In the genomic region with DNA sequence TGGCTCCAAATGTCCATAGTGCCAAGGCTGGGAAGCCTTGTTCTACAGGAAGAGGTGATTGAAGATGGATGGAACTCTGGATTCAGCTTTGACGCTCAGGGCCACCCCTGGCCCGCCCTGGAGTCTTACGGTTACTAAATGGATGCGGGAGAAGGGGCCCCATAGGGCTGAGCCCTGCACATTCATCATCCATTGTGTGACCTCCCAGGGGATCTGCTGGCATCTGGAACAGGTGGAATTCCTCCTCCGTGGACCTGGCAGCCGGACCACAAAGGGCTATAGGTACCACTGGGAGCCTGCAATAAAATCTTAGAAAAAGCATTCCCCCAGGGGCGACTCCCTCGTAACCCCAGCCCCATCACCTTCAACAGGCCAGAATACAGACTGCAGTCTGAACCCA, we compare ENCODE assay signal across 19 cellular contexts.
"Had no signal": no experiment of that assay in that cellular context is flagged by ENCODE, and none has a peak within 500 bp of the region (broad histone marks: within the 10 kb centered on the region; RNA-seq: fewer than 3 reads in every experiment).

No MANE protein-coding gene starts in this region.

- H3K36me3 ChIP-seq: brain microvascular endothelial cell, suprapubic skin had no signal

- ATAC-seq: activated naive CD4-positive, alpha-beta T cell treated with anti-CD3 and anti-CD28 coated beads, Interleukin-2, amount 50 U/mL, for 72 hours; activated T-cell treated with anti-CD3 and anti-CD28 coated beads, Interleukin-2, amount 50 U/mL, for 4 hours; left colon; stimulated activated naive CD8-positive, alpha-beta T cell treated with anti-CD3 and anti-CD28 coated beads, Interleukin-15, Interleukin-2, amounts not matched to agents 100 U/mL and 50 U/mL, for 24 hours had no signal

- H3K4me1 Mint-ChIP-seq: activated CD4-positive, alpha-beta memory T cell treated with anti-CD3 and anti-CD28 coated beads, Interleukin-2, amount 10 ng/mL, durations not matched to agents 7 days and 5 days had no signal

- H3K79me2 ChIP-seq: parathyroid adenoma had no signal

- H3K9ac ChIP-seq: parathyroid adenoma had no signal

- H3K36me3 Mint-ChIP-seq: activated naive CD4-positive, alpha-beta T cell treated with anti-CD3 and anti-CD28 coated beads, Interleukin-2, amount 50 U/mL, for 72 hours had no signal

- FAIRE-seq: islet of Langerhans had no signal

- H3K9me3 Mint-ChIP-seq: activated CD4-positive, alpha-beta memory T cell treated with anti-CD3 and anti-CD28 coated beads, Interleukin-2, amount 10 ng/mL, durations not matched to agents 7 days and 5 days; activated naive CD4-positive, alpha-beta T cell treated with anti-CD3 and anti-CD28 coated beads, Interleukin-2, amount 50 U/mL, for 72 hours; activated T-cell treated with anti-CD3 and anti-CD28 coated beads, Interleukin-2, amount 50 U/mL, for 4 hours; T-helper 1 cell treated with Interleukin-12 subunit alpha and Interleukin-12 subunit beta and Interleukin-4 antibody, amounts not matched to agents 30 μg/mL and 1 μg/mL, for 36 hours; type B pancreatic cell had no signal

- H3K4me3 ChIP-seq: skin epidermis, suprapubic skin had no signal

- H3K4me3 Mint-ChIP-seq: activated CD4-positive, alpha-beta memory T cell treated with anti-CD3 and anti-CD28 coated beads, Interleukin-2, amount 10 ng/mL, durations not matched to agents 7 days and 5 days; activated T-cell treated with anti-CD3 and anti-CD28 coated beads, Interleukin-2, amount 50 U/mL, for 4 hours; T-helper 1 cell treated with Interleukin-12 subunit alpha and Interleukin-12 subunit beta and Interleukin-4 antibody, amounts not matched to agents 30 μg/mL and 1 μg/mL, for 36 hours; type B pancreatic cell had no signal

- H3K27ac Mint-ChIP-seq: activated CD4-positive, alpha-beta memory T cell treated with anti-CD3 and anti-CD28 coated beads, Interleukin-2, amount 10 ng/mL, durations not matched to agents 7 days and 5 days; activated naive CD4-positive, alpha-beta T cell treated with anti-CD3 and anti-CD28 coated beads, Interleukin-2, amount 50 U/mL, for 72 hours; T-helper 1 cell treated with Interleukin-12 subunit alpha and Interleukin-12 subunit beta and Interleukin-4 antibody, amounts not matched to agents 30 μg/mL and 1 μg/mL, for 36 hours; type B pancreatic cell had no signal

- H3K27me3 ChIP-seq: brain microvascular endothelial cell, suprapubic skin had no signal

- H3K9me3 ChIP-seq: suprapubic skin had no signal

- H2AFZ ChIP-seq: parathyroid adenoma had no signal

- H3K27ac ChIP-seq: brain microvascular endothelial cell, parathyroid adenoma had no signal

- H3K27me3 Mint-ChIP-seq: activated CD4-positive, alpha-beta memory T cell treated with anti-CD3 and anti-CD28 coated beads, Interleukin-2, amount 10 ng/mL, durations not matched to agents 7 days and 5 days had no signal

- DNase-seq: activated CD4-positive, alpha-beta memory T cell treated with anti-CD3 and anti-CD28 coated beads, Interleukin-2, amount 10 ng/mL, durations not matched to agents 7 days and 5 days; activated CD4-positive, alpha-beta T cell treated with anti-CD3 and anti-CD28 coated beads for 4 hours; activated gamma-delta T cell; activated T-cell treated with anti-CD3 and anti-CD28 coated beads, Interleukin-2, amount 50 U/mL, for 4 hours; cerebellar nuclear complex; effector CD8-positive, alpha-beta T cell; left colon; retina; stimulated activated CD4-positive, alpha-beta T cell treated with anti-CD3 and anti-CD28 coated beads, Interleukin-15, amount 100 ng/mL, for 24 hours; stimulated activated CD4-positive, alpha-beta T cell treated with anti-CD3 and anti-CD28 coated beads, Interleukin-4, amount 100 ng/mL, for 1 hour; stimulated activated naive CD8-positive, alpha-beta T cell treated with anti-CD3 and anti-CD28 coated beads, Interleukin-15, Interleukin-2, amounts not matched to agents 100 U/mL and 50 U/mL, for 24 hours had no signal
